In the genomic region with DNA sequence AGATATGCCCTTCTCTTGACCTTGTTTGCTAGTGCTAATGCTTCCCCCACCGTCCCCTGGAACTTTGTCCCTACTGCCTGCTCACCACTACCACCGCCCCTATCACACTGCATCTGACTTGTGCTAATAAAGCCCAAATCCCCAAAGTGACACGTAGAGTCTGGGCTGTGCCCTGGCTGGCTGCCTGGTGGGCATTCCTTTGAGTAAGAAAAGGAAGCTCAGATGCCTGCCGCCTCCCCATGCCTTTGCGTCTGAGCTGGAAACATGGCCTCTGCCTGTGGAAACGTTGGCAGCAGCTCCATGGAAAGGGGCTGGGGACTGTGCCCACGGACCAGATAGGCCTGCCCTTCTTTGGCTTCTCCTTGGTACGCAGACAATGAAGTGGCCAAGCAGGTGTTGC, we compare ENCODE assay signal across 15 cellular contexts.
DNase-seq lines count a peak whose midpoint lies in the region; ATAC-seq, FAIRE-seq and TF ChIP-seq lines count a peak whose summit lies in the region.
"Had no signal": no experiment of that assay in that cellular context is flagged by ENCODE, and none has a peak within 500 bp of the region (broad histone marks: within the 10 kb centered on the region; RNA-seq: fewer than 3 reads in every experiment).

No MANE protein-coding gene starts in this region.

- CTCF ChIA-PET in H1 (lab: Charles Lee; ENCODE audit: partially characterized antibody): interaction anchor here (0.7 to 1.5 kb wide), 2 partner anchors 9 to 16 kb away, joined by 3 to 5 read pairs; no protein-coding TSS in a partner anchor

- H3K4ac ChIP-seq in H1 (replicated peaks; ENCODE audit: insufficient read length, low read depth, low read length) (no peak overlapping the region), neuronal stem cell (ENCODE audit: low read length) (no peak overlapping the region)

- FAIRE-seq in H1 (lab: Jason Lieb, UNC): no peak
- FAIRE-seq: A549, GM19239 had no signal

- peak overlapping the region; percentile 38 for H4K5ac ChIP-seq in H1 (ENCODE audit: insufficient read length, low read depth, low read length)

- no peak overlapping the region for H3K27ac ChIP-seq in H1 (ENCODE audit: low read depth, low read length)
- H3K27ac ChIP-seq in neuronal stem cell (replicated peaks; ENCODE audit: low read length): no peak overlapping the region
- H3K27ac ChIP-seq: A549, BLaER1 had no signal

- H2AK5ac ChIP-seq in H1 (ENCODE audit: low read depth, low read length): no peak overlapping the region
- H2AK5ac ChIP-seq in neuronal stem cell (ENCODE audit: low read depth, low read length): no peak overlapping the region

- H3K79me1 ChIP-seq in H1 (ENCODE audit: low read depth, low read length) (no peaks in the 10 kb centered on the region), neuronal stem cell (ENCODE audit: low read depth, low read length) (no peaks in the 10 kb centered on the region)

- no peaks in the 10 kb centered on the region for H3K23me2 ChIP-seq in H1 (ENCODE audit: low read depth, low read length)

- H2AFZ ChIP-seq in H1 (ENCODE audit: low read length) (peak overlapping the region; percentile 41; the same call in 1 of the 2 replicates), neuronal stem cell (ENCODE audit: low read length) (no peak overlapping the region)

- 89% methylated on average over 8 of the region's 8 CpGs; no CpG with 5 or more reads in 1 of the 2 experiments for WGBS in H1 (ENCODE audit: extremely low coverage in 1 of 2, insufficient coverage in 1 of 2, insufficient read length in 1 of 2, insufficient replicate concordance in 2 of 2, low coverage in 1 of 2, low lambda C conversion rate in 2 of 2, missing lambda C conversion rate in 1 of 2), 2 experiments
- no CpG with 5 or more reads among the region's 8 CpGs for WGBS in neuronal stem cell (ENCODE audit: extremely low coverage in 2 of 2, insufficient read length in 2 of 2, insufficient replicate concordance in 1 of 2), 2 donors

- H3K9ac ChIP-seq in NT2/D1 (ENCODE audit: insufficient read length, low read depth): no peak overlapping the region
- H3K9ac ChIP-seq in H1 (replicated peaks in 1 of 4; ENCODE audit: extremely low read depth in 1 of 4, low read depth in 3 of 4, low read length in 3 of 4): no peak overlapping the region
- peak overlapping the region; percentile 34 for H3K9ac ChIP-seq in neuronal stem cell (ENCODE audit: low read depth, low read length, poor library complexity)
- H3K9ac ChIP-seq: BLaER1 had no signal

- peaks cover 3% of the 10 kb centered on the region for H3K27me3 ChIP-seq in NT2/D1 (ENCODE audit: insufficient read depth, insufficient read length)
- no peaks in the 10 kb centered on the region for H3K27me3 ChIP-seq in H1 (replicated peaks in 1 of 4; ENCODE audit: control insufficient read depth in 3 of 4, extremely low read depth in 1 of 4, insufficient read depth in 3 of 4, low read length in 3 of 4)
- H3K27me3 ChIP-seq in neuronal stem cell (ENCODE audit: control insufficient read depth in 3 of 3, insufficient read depth in 3 of 3, low read depth in 1 of 3, low read length in 3 of 3): peaks cover 0 to 5% (median 0%) of the 10 kb centered on the region in 3 experiments
- H3K27me3 ChIP-seq: BLaER1 had no signal

- no peak for TF ChIP-seq CTCF in H1 (IDR thresholded peaks at IDR 0.05; ENCODE audit: control extremely low read depth in 1 of 3, insufficient read depth in 1 of 3, low read depth in 1 of 3, low read length in 3 of 3)

- H3K79me2 ChIP-seq in H1 (ENCODE audit: control insufficient read depth in 1 of 2, insufficient read depth in 2 of 2, low read length in 2 of 2): no peaks in the 10 kb centered on the region

- H2BK12ac ChIP-seq in H1 (ENCODE audit: low read depth, low read length) (peak overlapping the region; percentile 51; the same call in 1 of the 2 replicates), neuronal stem cell (ENCODE audit: low read length) (no peak overlapping the region)

- H2BK20ac ChIP-seq in H1 (ENCODE audit: low read length): peak overlapping the region; percentile 40; the same call in 1 of the 2 replicates

- H3K14ac ChIP-seq in H1 (ENCODE audit: insufficient read length): no peak overlapping the region
- H3K14ac ChIP-seq in neuronal stem cell (ENCODE audit: low read length): peak overlapping the region; percentile 96

- no peak for ATAC-seq in GM19324 (IDR thresholded peaks at IDR 0.05; ENCODE audit: low FRiP score, unreplicated experiment)
- ATAC-seq: A549 had no signal

- H3K56ac ChIP-seq in H1 (replicated peaks; ENCODE audit: insufficient read length, low read depth, low read length): no peak overlapping the region

- H4K91ac ChIP-seq in H1 (replicated peaks; ENCODE audit: insufficient read length, low read length) (peak overlapping the region; percentile 89), neuronal stem cell (ENCODE audit: low read depth, low read length, poor library complexity) (no peak overlapping the region)

- H3K4me2 ChIP-seq in H1 (ENCODE audit: insufficient read depth in 1 of 2, low read depth in 2 of 2, low read length in 2 of 2) (no peak overlapping the region), neuronal stem cell (ENCODE audit: insufficient read depth, low read length, poor library complexity, severe bottlenecking) (no peak overlapping the region)
- H3K4me2 ChIP-seq: A549, BLaER1 had no signal

- H3K4me3 ChIP-seq in NT2/D1 (ENCODE audit: insufficient read length, low read depth) (peak overlapping the region; percentile 15), H1 (ENCODE audit: extremely low read depth in 1 of 4, insufficient read depth in 2 of 4, low read depth in 3 of 4, low read length in 4 of 4) (no peak overlapping the region), neuronal stem cell (ENCODE audit: low read length in 2 of 2) (no peak overlapping the region)
- H3K4me3 ChIP-seq: A549, BLaER1, HAP-1 had no signal

- peak overlapping the region; percentile 67; the same call in 1 of the 2 replicates for H2BK15ac ChIP-seq in H1 (ENCODE audit: low read length)
- no peak overlapping the region for H2BK15ac ChIP-seq in neuronal stem cell (ENCODE audit: low read length)

- TF ChIP-seq EP300 in H1 (IDR thresholded peaks at IDR 0.05; ENCODE audit: borderline replicate concordance in 1 of 2, low read depth in 2 of 2, low read length in 2 of 2): no peak

- no peak for TF ChIP-seq POLR2A in H1 (IDR thresholded peaks at IDR 0.05; ENCODE audit: control extremely low read depth in 1 of 2, low read depth in 2 of 2, low read length in 2 of 2)

- H3K4me1 ChIP-seq in NT2/D1 (ENCODE audit: insufficient read depth, insufficient read length) (no peaks in the 10 kb centered on the region), H1 (replicated peaks in 1 of 4; ENCODE audit: control insufficient read depth in 3 of 4, insufficient read depth in 4 of 4, low read length in 3 of 4) (no peaks in the 10 kb centered on the region; a peak in 1 of 7 replicates), neuronal stem cell (ENCODE audit: control insufficient read depth in 2 of 2, insufficient read depth in 1 of 2, low read depth in 1 of 2, low read length in 2 of 2) (no peaks in the 10 kb centered on the region)
- H3K4me1 ChIP-seq: BLaER1, Caco-2, HAP-1 had no signal

- H3K23ac ChIP-seq in H1 (ENCODE audit: insufficient read length) (no peak overlapping the region), neuronal stem cell (ENCODE audit: low read depth, low read length, poor library complexity) (peak overlapping the region; percentile 92)

- no peak overlapping the region for H2BK120ac ChIP-seq in H1 (replicated peaks; ENCODE audit: low read depth, low read length)
- H2BK120ac ChIP-seq in neuronal stem cell (ENCODE audit: low read depth, low read length): no peak overlapping the region

- H2BK5ac ChIP-seq in H1 (ENCODE audit: low read depth, low read length): no peak overlapping the region
- H2BK5ac ChIP-seq in neuronal stem cell (ENCODE audit: low read length): no peak overlapping the region

- TF ChIP-seq RAD21 in H1 (IDR thresholded peaks at IDR 0.05 in 1 of 2, conservative IDR thresholded peaks at IDR 0.05 in 1 of 2; ENCODE audit: low read depth in 2 of 2, low read length in 2 of 2): no peak

- H3K9me3 ChIP-seq in NT2/D1 (ENCODE audit: insufficient read depth, low read length): no peaks in the 10 kb centered on the region
- 0 out of 4 replicates have a peak, but pooled peaks cover 0 to 2% of the 10 kb centered on the region in 2 experiments for H3K9me3 ChIP-seq in H1 (ENCODE audit: insufficient read depth in 2 of 2, low read depth in 1 of 2, low read length in 1 of 2)
- no peaks in the 10 kb centered on the region for H3K9me3 ChIP-seq in neuronal stem cell (replicated peaks in 1 of 2; ENCODE audit: control insufficient read depth in 2 of 2, insufficient read depth in 1 of 2, low read depth in 1 of 2, low read length in 2 of 2)
- H3K9me3 ChIP-seq: A549, BLaER1, Caco-2, HAP-1 had no signal

- peak overlapping the region; percentile 10 for H3K18ac ChIP-seq in H1 (ENCODE audit: extremely low read depth, low read length)
- peak overlapping the region; percentile 27 for H3K18ac ChIP-seq in neuronal stem cell (ENCODE audit: low read length)

- no peaks in the 10 kb centered on the region for H3K36me3 ChIP-seq in NT2/D1 (ENCODE audit: insufficient read depth, insufficient read length, low read length)
- no peaks in the 10 kb centered on the region for H3K36me3 ChIP-seq in H1 (ENCODE audit: control insufficient read depth in 2 of 4, insufficient read depth in 4 of 4, low read length in 3 of 4)
- no peaks in the 10 kb centered on the region for H3K36me3 ChIP-seq in neuronal stem cell (replicated peaks in 1 of 2; ENCODE audit: control insufficient read depth in 2 of 2, insufficient read depth in 2 of 2, low read length in 2 of 2)
- H3K36me3 ChIP-seq: BLaER1, HAP-1 had no signal

- DNase-seq in NT2/D1 (ENCODE audit: low read depth, low spot score) (no peak), H1 (ENCODE audit: low read depth in 1 of 2, low spot score in 2 of 2) (no peak), neuronal stem cell (ENCODE audit: low spot score) (no peak), midbrain (lab: John Stamatoyannopoulos, UW) (no peak)
- no peak for DNase-seq in activated CD4-positive, CD25-positive, alpha-beta regulatory T cell treated with anti-CD3 and anti-CD28 coated beads, Interleukin-2, amount 50 U/mL, for 72 hours
- DNase-seq: Caco-2; CD8-positive, alpha-beta memory T cell; DND-41; GF-D8; GOT3 had no signal

- H4K8ac ChIP-seq in H1 (ENCODE audit: extremely low read depth, insufficient read depth, low read length) (no peak overlapping the region; the same call in 1 of the 2 replicates), neuronal stem cell (ENCODE audit: low read depth, low read length) (no peak overlapping the region)

- no peaks in the 10 kb centered on the region for H4K20me1 ChIP-seq in H1 (replicated peaks in 1 of 2; ENCODE audit: control insufficient read depth in 1 of 2, insufficient read depth in 2 of 2, low read length in 2 of 2)
- H4K20me1 ChIP-seq: BLaER1 had no signal

- POLR2A ChIA-PET in H1 (lab: Charles Lee; ENCODE audit: partially characterized antibody): no interaction called here

TF ChIP-seq in H1, 55 proteins besides CTCF, POLR2A, EP300 and RAD21 (continues in another document):
- TF ChIP-seq CEBPB (IDR thresholded peaks at IDR 0.05; ENCODE audit: low read depth, low read length) (no peak), SUZ12 (IDR thresholded peaks at IDR 0.05; ENCODE audit: low read length) (no peak), NANOG (IDR thresholded peaks at IDR 0.05; ENCODE audit: insufficient read depth, low read depth, low read length, poor library complexity, severe bottlenecking) (no peak), GABPA (IDR thresholded peaks at IDR 0.05; ENCODE audit: borderline replicate concordance, insufficient read depth, low read length) (no peak), SP2 (IDR thresholded peaks at IDR 0.05; ENCODE audit: low read length) (no peak)
